In the genomic region with DNA sequence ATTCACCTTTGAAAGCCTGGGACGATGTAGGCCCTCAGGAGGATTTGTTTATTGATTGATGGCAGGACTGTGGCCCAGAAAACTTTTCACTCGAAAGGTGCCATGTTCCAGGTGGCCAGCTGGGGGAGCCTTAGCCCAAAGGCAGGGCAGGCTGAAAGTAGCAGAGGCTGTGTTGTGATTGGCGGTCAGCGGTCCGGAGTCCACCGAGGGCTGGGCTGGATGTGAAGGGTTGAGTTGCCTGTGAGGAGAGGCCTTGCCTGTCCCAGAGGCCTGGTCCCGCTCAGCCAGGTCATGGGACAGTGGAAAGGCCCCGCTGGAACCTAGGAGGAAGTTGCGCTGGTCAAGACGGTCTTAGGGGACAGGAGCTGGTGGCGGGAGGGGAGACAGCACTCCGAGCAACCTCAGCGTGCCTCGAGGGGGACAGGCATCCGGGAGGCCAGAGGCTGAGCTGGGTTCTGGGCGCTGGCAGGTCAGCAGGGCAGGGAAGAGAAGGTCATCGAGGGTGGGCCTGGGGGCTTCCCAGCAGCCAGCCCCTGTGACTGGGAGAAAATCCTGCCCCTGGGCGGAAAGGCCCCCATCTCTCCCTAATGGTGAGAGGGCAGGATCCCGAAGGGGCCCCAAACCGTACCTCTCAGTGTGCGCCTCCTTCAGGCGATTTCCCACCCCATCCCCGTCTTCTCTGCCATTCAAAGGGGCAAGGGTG, we compare ENCODE assay signal across 8 cellular contexts. TPM values are rescaled to one million over a fixed set of nuclear protein-coding genes. Genes with fewer than 3 reads are reported as not detected.
DNase-seq lines count a peak whose midpoint lies in the region; ATAC-seq and TF ChIP-seq lines count a peak whose summit lies in the region.

No MANE protein-coding gene starts in this region.

- TF ChIP-seq CTCF in brain microvascular endothelial cell (IDR thresholded peaks at IDR 0.05; ENCODE audit: low read depth, low read length, missing control alignments) (peak; percentile 73), type B pancreatic cell (conservative IDR thresholded peaks at IDR 0.05) (peak; percentile 71), suprapubic skin (IDR thresholded peaks at IDR 0.05) (peak in 1 of 2 donors; percentile 38)

- H3K9me3 Mint-ChIP-seq in type B pancreatic cell = no peaks in the 10 kb centered on the region

- peak; percentile 91 for ATAC-seq in GM19035 (IDR thresholded peaks at IDR 0.05; ENCODE audit: unreplicated experiment)

- no peaks in the 10 kb centered on the region for H3K36me3 ChIP-seq in brain microvascular endothelial cell (replicated peaks)
- no peaks in the 10 kb centered on the region for H3K36me3 ChIP-seq in suprapubic skin

- no peak for TF ChIP-seq EP300 in suprapubic skin (IDR thresholded peaks at IDR 0.05)

- 63% methylated on average over 15 of the region's 23 CpGs for WGBS in suprapubic skin

- no peak for TF ChIP-seq POLR2A in suprapubic skin (IDR thresholded peaks at IDR 0.05)

- in situ Hi-C loops in brain microvascular endothelial cell (cut with HindIII; ENCODE audit: low pct_ligation_motif_present, low sequenced_read_pairs) = no loop called here

- no peaks in the 10 kb centered on the region for H3K4me1 Mint-ChIP-seq in type B pancreatic cell (ENCODE audit: unreplicated experiment)

- H3K4me3 ChIP-seq in brain microvascular endothelial cell (ENCODE audit: low read depth, low read length) = no peak overlapping the region
- H3K4me3 ChIP-seq in suprapubic skin = no peak overlapping the region

- DNase-seq in COR-L47 (lab: John Stamatoyannopoulos, UW) (peak; percentile 19), HT1080 (ENCODE audit: low read depth) (peak; percentile 39), T-helper 1 cell (peak in 3 of 5 donors; percentile 17 to 46 (median 25)), brain microvascular endothelial cell (peak; percentile 12), lung microvascular endothelial cell (ENCODE audit: low read depth in 2 of 2) (peak; percentile 43 to 47), type B pancreatic cell (ENCODE audit: extremely low spot score, unreplicated experiment) (no peak), suprapubic skin (ENCODE audit: low spot score in 2 of 2) (no peak)

- no peaks in the 10 kb centered on the region for H3K27me3 Mint-ChIP-seq in type B pancreatic cell

- no peak overlapping the region for H3K27ac Mint-ChIP-seq in type B pancreatic cell

- no peaks in the 10 kb centered on the region for H3K9me3 ChIP-seq in suprapubic skin

- no peaks in the 10 kb centered on the region for H3K4me1 ChIP-seq in suprapubic skin

- H3K4me3 Mint-ChIP-seq in type B pancreatic cell = no peak overlapping the region

- H3K27me3 ChIP-seq in brain microvascular endothelial cell (replicated peaks) (no peaks in the 10 kb centered on the region), suprapubic skin (no peaks in the 10 kb centered on the region)

- H3K27ac ChIP-seq in brain microvascular endothelial cell = no peak overlapping the region
- H3K27ac ChIP-seq in suprapubic skin = no peak overlapping the region

- H3K36me3 Mint-ChIP-seq in type B pancreatic cell = no peaks in the 10 kb centered on the region

RNA-seq across cellular contexts. Expression of gene CMA1, which starts 26.3 kb away (rescaled TPM):
- total RNA-seq in HT1080 (2014; rRNA removed; shearing (Covaris generic)) = not detected in 2 replicates
- polyA plus RNA-seq in HT1080 (2015; cell fraction: cytosol; rRNA removed) = not detected in 2 replicates
- not detected in 2 replicates for polyA plus RNA-seq in HT1080 (2015; cell fraction: nucleus; rRNA removed)
- not detected in 2 replicates for total RNA-seq in lung microvascular endothelial cell
- not detected in 2 replicates for total RNA-seq in type B pancreatic cell (ENCODE audit: low replicate concordance)
- not detected for total RNA-seq in suprapubic skin

RNA-seq across cellular contexts. Expression of gene SDR39U1, which starts 39.2 kb away (rescaled TPM):
- total RNA-seq in HT1080 (2014; rRNA removed; shearing (Covaris generic)) = 11.7 and 21.9 TPM in 2 replicates
- 42.6 and 43.1 TPM in 2 replicates for polyA plus RNA-seq in HT1080 (2015; cell fraction: cytosol; rRNA removed)
- polyA plus RNA-seq in HT1080 (2015; cell fraction: nucleus; rRNA removed) = 104 and 122 TPM in 2 replicates
- total RNA-seq in lung microvascular endothelial cell = 6.5 and 7.3 TPM in 2 replicates
- 54.1 and 62.1 TPM in 2 replicates for total RNA-seq in type B pancreatic cell (ENCODE audit: low replicate concordance)
- 10 to 100 TPM; 30.1 to 82.3 (median 38.6) TPM for total RNA-seq in suprapubic skin

RNA-seq across cellular contexts. Expression of gene KHNYN, which starts 52.0 kb away (rescaled TPM):
- 18.0 and 20.8 TPM in 2 replicates for total RNA-seq in HT1080 (2014; rRNA removed; shearing (Covaris generic))
- polyA plus RNA-seq in HT1080 (2015; cell fraction: cytosol; rRNA removed) = 16.2 and 17.5 TPM in 2 replicates
- polyA plus RNA-seq in HT1080 (2015; cell fraction: nucleus; rRNA removed) = 33.9 and 42.3 TPM in 2 replicates
- total RNA-seq in lung microvascular endothelial cell (30.3 and 45.8 TPM in 2 replicates), type B pancreatic cell (ENCODE audit: low replicate concordance) (81.3 and 113 TPM in 2 replicates), suprapubic skin (100 to 1,000 TPM in 1 of 4 donors, 10 to 100 TPM in 3; 56.7 to 145 (median 84.3) TPM)

RNA-seq across cellular contexts. Expression of gene CBLN3, which starts 52.3 kb away (rescaled TPM):
- total RNA-seq in HT1080 (2014; rRNA removed; shearing (Covaris generic)) = 0.35 and 0.84 TPM in 2 replicates
- 0.92 and 1.2 TPM in 2 replicates for polyA plus RNA-seq in HT1080 (2015; cell fraction: cytosol; rRNA removed)
- 3.9 and 6.7 TPM in 2 replicates for polyA plus RNA-seq in HT1080 (2015; cell fraction: nucleus; rRNA removed)
- total RNA-seq in lung microvascular endothelial cell (0.20 and 0.22 TPM in 2 replicates), type B pancreatic cell (ENCODE audit: low replicate concordance) (1.4 and 2.4 TPM in 2 replicates), suprapubic skin (1 to 10 TPM in 1 of 4 donors, under 1 TPM in 2, not detected in 1; 0.30 to 2.6 (median 0.93) TPM)

Comparison
In these comparisons a context has a peak if more than half of its experiments do, and no peak if none do; other contexts are left out.
1. DNase-seq: peak in COR-L47 (single experiment), HT1080 (single experiment), T-helper 1 cell (3 of 5), brain microvascular endothelial cell (single experiment) and lung microvascular endothelial cell (2 of 2); none in type B pancreatic cell (single experiment) and suprapubic skin (0 of 2).